Comparison of ENCODE assay signal across 10 cellular contexts in the genomic region with DNA sequence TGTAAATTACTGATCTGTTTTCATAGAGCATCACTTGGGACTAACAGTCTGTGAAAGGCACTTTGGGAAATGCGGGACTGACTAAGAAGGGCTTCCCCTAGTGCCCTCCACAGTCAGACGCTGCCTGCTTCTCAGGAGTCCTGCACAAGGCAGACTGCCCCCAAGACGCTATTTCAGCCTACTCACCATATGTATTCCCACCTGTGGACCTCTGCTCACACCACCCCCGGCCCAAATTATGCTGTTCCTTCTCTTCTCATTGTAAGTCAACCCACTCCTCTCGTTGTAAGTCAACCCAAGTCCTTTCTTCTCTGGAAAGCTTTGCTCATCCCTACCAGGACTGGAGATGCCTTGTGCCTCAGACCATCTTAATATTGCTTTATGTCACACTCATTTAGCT.
"Had no signal": no experiment of that assay in that cellular context is flagged by ENCODE, and none has a peak within 500 bp of the region (broad histone marks: within the 10 kb centered on the region; RNA-seq: fewer than 3 reads in every experiment).

No MANE protein-coding gene starts in this region.

- H3K9ac ChIP-seq: GM23248, KMS-11 had no signal

- H3K4me2 ChIP-seq: KMS-11 had no signal

- H3K27ac Mint-ChIP-seq: IgD-negative memory B cell had no signal

- H3K27ac ChIP-seq: GM23248, HL-60, KMS-11 had no signal

- H3K4me1 ChIP-seq: HAP-1 had no signal

- ATAC-seq: HCT116, HepG2 had no signal

- H3K4me3 Mint-ChIP-seq: IgD-negative memory B cell had no signal

- H3K36me3 ChIP-seq: HAP-1 had no signal

- H3K4me1 Mint-ChIP-seq: IgD-negative memory B cell had no signal

- H3K9me3 ChIP-seq: HAP-1 had no signal

- DNase-seq: GM23248, GOT3, H7, KBM-7 had no signal

- H3K4me3 ChIP-seq: GM23248, HAP-1 had no signal

- H2AFZ ChIP-seq: GM23248 had no signal

- H3K36me3 Mint-ChIP-seq: IgD-negative memory B cell had no signal
